40 cellular contexts compared by ENCODE assay signal in genomic region chr7:66707825-66708224, GRCh38.
"Had no signal": no experiment of that assay in that cellular context is flagged by ENCODE, and none has a peak within 500 bp of the region (broad histone marks: within the 10 kb centered on the region; RNA-seq: fewer than 3 reads in every experiment).

No MANE protein-coding gene starts in this region.

- H3K4me1 Mint-ChIP-seq: activated naive CD4-positive, alpha-beta T cell treated with anti-CD3 and anti-CD28 coated beads, Interleukin-2, amount 10 ng/mL, durations not matched to agents 7 days and 5 days; activated naive CD4-positive, alpha-beta T cell treated with anti-CD3 and anti-CD28 coated beads, Interleukin-2, amount 50 U/mL, for 24 hours; activated naive CD8-positive, alpha-beta T cell treated with anti-CD3 and anti-CD28 coated beads for 36 hours; activated naive CD8-positive, alpha-beta T cell treated with anti-CD3 and anti-CD28 coated beads, Interleukin-2, amount 10 ng/mL, durations not matched to agents 7 days and 5 days; activated naive CD8-positive, alpha-beta T cell treated with anti-CD3 and anti-CD28 coated beads, Interleukin-2, amount 50 U/mL, for 24 hours; activated T-helper 17 cell treated with anti-CD3 and anti-CD28 coated beads, Interleukin-2, amount 50 U/mL, for 72 hours; brain; central memory CD8-positive, alpha-beta T cell had no signal

- H3K36me3 Mint-ChIP-seq: activated naive CD4-positive, alpha-beta T cell treated with anti-CD3 and anti-CD28 coated beads, Interleukin-2, amount 10 ng/mL, durations not matched to agents 7 days and 5 days had no signal

- H3K4me3 Mint-ChIP-seq: activated naive CD4-positive, alpha-beta T cell treated with anti-CD3 and anti-CD28 coated beads for 36 hours; activated naive CD4-positive, alpha-beta T cell treated with anti-CD3 and anti-CD28 coated beads, Interleukin-2, amount 10 ng/mL, durations not matched to agents 7 days and 5 days; activated naive CD4-positive, alpha-beta T cell treated with anti-CD3 and anti-CD28 coated beads, Interleukin-2, amount 50 U/mL, for 24 hours; activated naive CD8-positive, alpha-beta T cell; activated naive CD8-positive, alpha-beta T cell treated with anti-CD3 and anti-CD28 coated beads for 36 hours; activated naive CD8-positive, alpha-beta T cell treated with anti-CD3 and anti-CD28 coated beads, Interleukin-2, amount 10 ng/mL, durations not matched to agents 7 days and 5 days; activated naive CD8-positive, alpha-beta T cell treated with anti-CD3 and anti-CD28 coated beads, Interleukin-2, amount 50 U/mL, for 24 hours; activated T-cell treated with anti-CD3 and anti-CD28 coated beads, Interleukin-2, amount 50 U/mL, for 24 hours; activated T-cell treated with anti-CD3 and anti-CD28 coated beads, Interleukin-2, amount 50 U/mL, for 4 hours; activated T-cell treated with anti-CD3 and anti-CD28 coated beads, Interleukin-2, amount 50 U/mL, for 72 hours; activated T-helper 1 cell treated with anti-CD3 and anti-CD28 coated beads, Interleukin-12 subunit alpha, Interleukin-12 subunit beta, Interleukin-2, Interleukin-4 antibody, amounts not matched to agents 30 ng/mL and 10 ng/mL and 1 ng/mL, durations not matched to agents 14 hours and 24 hours and 36 hours; activated T-helper 17 cell treated with anti-CD3 and anti-CD28 coated beads, Interleukin-2, amount 50 U/mL, for 72 hours; brain; central memory CD8-positive, alpha-beta T cell had no signal

- H3K27me3 Mint-ChIP-seq: activated naive CD4-positive, alpha-beta T cell treated with anti-CD3 and anti-CD28 coated beads, Interleukin-2, amount 10 ng/mL, durations not matched to agents 7 days and 5 days; activated naive CD4-positive, alpha-beta T cell treated with anti-CD3 and anti-CD28 coated beads, Interleukin-2, amount 50 U/mL, for 24 hours; activated naive CD8-positive, alpha-beta T cell; activated naive CD8-positive, alpha-beta T cell treated with anti-CD3 and anti-CD28 coated beads for 36 hours; activated naive CD8-positive, alpha-beta T cell treated with anti-CD3 and anti-CD28 coated beads, Interleukin-2, amount 10 ng/mL, durations not matched to agents 7 days and 5 days; activated naive CD8-positive, alpha-beta T cell treated with anti-CD3 and anti-CD28 coated beads, Interleukin-2, amount 50 U/mL, for 24 hours; activated T-cell treated with anti-CD3 and anti-CD28 coated beads, Interleukin-2, amount 50 U/mL, for 24 hours; activated T-helper 17 cell treated with anti-CD3 and anti-CD28 coated beads, Interleukin-2, amount 50 U/mL, for 72 hours; brain; central memory CD8-positive, alpha-beta T cell had no signal

- DNase-seq: activated effector memory CD4-positive, alpha-beta T cell treated with anti-CD3 and anti-CD28 coated beads, Interleukin-2, amount 50 U/mL, for 16 hours; activated effector memory CD4-positive, alpha-beta T cell treated with Interleukin-2 at 50 U/mL for 16 hours; activated gamma-delta T cell; activated gamma-delta T cell treated with Interleukin-2 at 50 U/mL for 16 hours; activated naive CD4-positive, alpha-beta T cell; activated naive CD4-positive, alpha-beta T cell treated with anti-CD3 and anti-CD28 coated beads for 36 hours; activated naive CD4-positive, alpha-beta T cell treated with anti-CD3 and anti-CD28 coated beads, Interleukin-2, amount 10 ng/mL, durations not matched to agents 7 days and 5 days; activated naive CD4-positive, alpha-beta T cell treated with anti-CD3 and anti-CD28 coated beads, Interleukin-2, amount 50 U/mL, for 16 hours; activated naive CD4-positive, alpha-beta T cell treated with Interleukin-2 at 50 U/mL for 16 hours; activated naive CD8-positive, alpha-beta T cell treated with anti-CD3 and anti-CD28 coated beads for 36 hours; activated naive CD8-positive, alpha-beta T cell treated with anti-CD3 and anti-CD28 coated beads, Interleukin-2, amount 10 ng/mL, durations not matched to agents 7 days and 5 days; activated naive CD8-positive, alpha-beta T cell treated with anti-CD3 and anti-CD28 coated beads, Interleukin-2, amount 50 U/mL, for 24 hours; activated T-cell treated with anti-CD3 and anti-CD28 coated beads, Interleukin-2, amount 50 U/mL, for 1 hour; activated T-cell treated with anti-CD3 and anti-CD28 coated beads, Interleukin-2, amount 50 U/mL, for 24 hours; activated T-cell treated with anti-CD3 and anti-CD28 coated beads, Interleukin-2, amount 50 U/mL, for 4 hours; activated T-cell treated with anti-CD3 and anti-CD28 coated beads, Interleukin-2, amount 50 U/mL, for 48 hours; activated T-cell treated with anti-CD3 and anti-CD28 coated beads, Interleukin-2, amount 50 U/mL, for 72 hours; adrenal gland; amniotic stem cell; amygdala; anterior cingulate cortex; aorta; body of pancreas; brain microvascular endothelial cell; caudate nucleus; central memory CD4-positive, alpha-beta T cell; cerebellar nuclear complex had no signal

- H3K4me1 ChIP-seq: adrenal gland, ascending aorta, body of pancreas, breast epithelium had no signal

- FAIRE-seq: astrocyte, bronchial epithelial cell had no signal

- H3K9me3 ChIP-seq: adrenal gland, ascending aorta, body of pancreas, breast epithelium had no signal

- H3K27me3 ChIP-seq: adrenal gland, ascending aorta, body of pancreas, brain microvascular endothelial cell, breast epithelium, cardiac muscle cell had no signal

- ATAC-seq: activated naive CD4-positive, alpha-beta T cell treated with anti-CD3 and anti-CD28 coated beads, Interleukin-2, amount 50 U/mL, for 72 hours; activated naive CD8-positive, alpha-beta T cell treated with anti-CD3 and anti-CD28 coated beads, Interleukin-2, amount 50 U/mL, for 24 hours; activated T-cell treated with anti-CD3 and anti-CD28 coated beads, Interleukin-2, amount 50 U/mL, for 4 hours; activated T-cell treated with anti-CD3 and anti-CD28 coated beads, Interleukin-2, amount 50 U/mL, for 72 hours; activated T-helper 17 cell treated with anti-CD3 and anti-CD28 coated beads, Interleukin-2, amount 50 U/mL, for 72 hours; body of pancreas had no signal

- H3K4me3 ChIP-seq: adrenal gland, ascending aorta, body of pancreas, breast epithelium, cardiac muscle cell had no signal

- H3K9me3 Mint-ChIP-seq: activated naive CD4-positive, alpha-beta T cell treated with anti-CD3 and anti-CD28 coated beads, Interleukin-2, amount 50 U/mL, for 24 hours; activated naive CD4-positive, alpha-beta T cell treated with anti-CD3 and anti-CD28 coated beads, Interleukin-2, amount 50 U/mL, for 72 hours; activated naive CD8-positive, alpha-beta T cell treated with anti-CD3 and anti-CD28 coated beads for 36 hours; activated naive CD8-positive, alpha-beta T cell treated with anti-CD3 and anti-CD28 coated beads, Interleukin-2, amount 10 ng/mL, durations not matched to agents 7 days and 5 days; activated naive CD8-positive, alpha-beta T cell treated with anti-CD3 and anti-CD28 coated beads, Interleukin-2, amount 50 U/mL, for 24 hours; activated T-cell treated with anti-CD3 and anti-CD28 coated beads, Interleukin-2, amount 50 U/mL, for 72 hours; activated T-helper 17 cell treated with anti-CD3 and anti-CD28 coated beads, Interleukin-2, amount 50 U/mL, for 72 hours; central memory CD8-positive, alpha-beta T cell had no signal

- H3K27ac Mint-ChIP-seq: activated naive CD4-positive, alpha-beta T cell treated with anti-CD3 and anti-CD28 coated beads for 36 hours; activated naive CD4-positive, alpha-beta T cell treated with anti-CD3 and anti-CD28 coated beads, Interleukin-2, amount 10 ng/mL, durations not matched to agents 7 days and 5 days; activated naive CD4-positive, alpha-beta T cell treated with anti-CD3 and anti-CD28 coated beads, Interleukin-2, amount 50 U/mL, for 24 hours; activated naive CD4-positive, alpha-beta T cell treated with anti-CD3 and anti-CD28 coated beads, Interleukin-2, amount 50 U/mL, for 72 hours; activated naive CD8-positive, alpha-beta T cell; activated naive CD8-positive, alpha-beta T cell treated with anti-CD3 and anti-CD28 coated beads for 36 hours; activated naive CD8-positive, alpha-beta T cell treated with anti-CD3 and anti-CD28 coated beads, Interleukin-2, amount 10 ng/mL, durations not matched to agents 7 days and 5 days; activated naive CD8-positive, alpha-beta T cell treated with anti-CD3 and anti-CD28 coated beads, Interleukin-2, amount 50 U/mL, for 24 hours; activated T-cell treated with anti-CD3 and anti-CD28 coated beads, Interleukin-2, amount 50 U/mL, for 24 hours; activated T-cell treated with anti-CD3 and anti-CD28 coated beads, Interleukin-2, amount 50 U/mL, for 72 hours; activated T-helper 1 cell treated with anti-CD3 and anti-CD28 coated beads, Interleukin-12 subunit alpha, Interleukin-12 subunit beta, Interleukin-2, Interleukin-4 antibody, amounts not matched to agents 30 ng/mL and 10 ng/mL and 1 ng/mL, durations not matched to agents 14 hours and 24 hours and 36 hours; activated T-helper 17 cell treated with anti-CD3 and anti-CD28 coated beads, Interleukin-2, amount 50 U/mL, for 72 hours; activated T-helper 2 cell treated with anti-CD3 and anti-CD28 coated beads, Interferon-gamma antibody, Interleukin-2, Interleukin-4, amounts not matched to agents 10 μg/mL and 5 μg/mL and 100 μg/mL, durations not matched to agents 14 hours and 24 hours and 36 hours; brain had no signal

- H3K27ac ChIP-seq: adrenal gland, ascending aorta, body of pancreas, brain microvascular endothelial cell, breast epithelium, cardiac muscle cell had no signal

- H3K36me3 ChIP-seq: adrenal gland, brain microvascular endothelial cell, breast epithelium had no signal
